In the genomic region with DNA sequence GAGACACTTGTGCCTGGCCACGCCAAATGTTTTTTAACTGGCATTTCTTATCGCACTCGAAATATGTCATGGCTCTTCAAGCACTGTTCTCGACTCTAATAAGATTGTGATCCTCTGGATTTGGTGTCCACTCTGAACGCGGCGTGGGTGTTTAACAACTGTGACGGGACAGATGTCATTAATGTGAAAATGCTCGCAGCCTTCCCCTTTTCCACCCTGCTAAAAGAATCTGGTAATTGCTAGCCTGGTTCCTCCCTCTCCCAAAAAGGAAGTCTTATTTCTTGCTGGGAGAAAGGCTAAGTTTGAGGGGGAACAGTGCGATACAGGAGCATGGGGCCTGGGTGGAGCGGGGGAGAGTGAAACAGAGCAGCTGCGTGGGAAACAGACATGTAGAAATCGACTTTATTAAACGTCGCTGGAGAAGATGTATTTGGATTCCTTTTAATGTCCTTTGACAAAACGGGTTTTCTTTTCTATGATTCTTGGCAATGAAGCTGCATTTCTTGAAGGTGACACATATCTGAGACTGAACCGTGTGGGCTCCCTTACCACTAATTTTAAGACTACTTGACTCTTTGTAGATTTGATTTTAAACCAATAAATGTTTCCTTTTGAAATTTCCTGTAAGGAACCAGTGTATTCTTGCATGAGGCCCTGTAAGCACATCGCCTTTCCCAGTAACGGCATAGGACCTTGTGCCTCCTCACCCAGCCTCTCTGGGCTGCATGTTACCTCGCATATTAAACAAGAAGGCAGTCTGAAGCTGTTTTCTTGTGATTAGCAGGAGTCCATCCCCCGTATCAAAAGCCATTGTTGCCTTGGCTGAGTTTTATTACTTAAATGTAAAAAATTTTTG, we compare ENCODE assay signal across 12 cellular contexts. TPM values are rescaled to one million over a fixed set of nuclear protein-coding genes. Genes with fewer than 3 reads are reported as not detected.
DNase-seq lines count a peak whose midpoint lies in the region; ATAC-seq, FAIRE-seq and TF ChIP-seq lines count a peak whose summit lies in the region.
"Had no signal": no experiment of that assay in that cellular context is flagged by ENCODE, and none has a peak within 500 bp of the region (broad histone marks: within the 10 kb centered on the region; RNA-seq: fewer than 3 reads in every experiment).

No MANE protein-coding gene starts in this region.

- H3K4me3 ChIP-seq in K562 (no peak overlapping the region), heart right ventricle (peak overlapping the region in 9 of 10 donors; percentile 2 to 38 (median 10)), rectal smooth muscle tissue (ENCODE audit: low read length) (no peak overlapping the region)

- intact Hi-C loops in K562 (cut with micrococcal nuclease): no loop called here
- intact Hi-C loops in heart right ventricle (cut with DNase I): loop anchor here in 3 of 10 donors (5.0 kb wide), 2 partner anchors 59 to 64 kb away; no protein-coding TSS in a partner anchor

- no peaks in the 10 kb centered on the region for H3K9me1 ChIP-seq in K562 (ENCODE audit: control insufficient read depth, insufficient read depth, low read length)

- H4K20me1 ChIP-seq in K562 (replicated peaks; ENCODE audit: control insufficient read depth, insufficient read depth, low read length): no peaks in the 10 kb centered on the region

- CTCF ChIA-PET in K562 (lab: Yijun Ruan, JAX; ENCODE audit: low intra/inter-chr PET ratio): no interaction called here

- no peak overlapping the region for H3K27ac ChIP-seq in K562 (ENCODE audit: extremely low read depth, low read depth, low read length)
- peak overlapping the region; percentile 55 to 89 (median 79) for H3K27ac ChIP-seq in heart right ventricle
- H3K27ac ChIP-seq in rectal smooth muscle tissue (ENCODE audit: low read depth, low read length): peak overlapping the region; percentile 76
- H3K27ac ChIP-seq: WERI-Rb-1 had no signal

- TF ChIP-seq CTCF in K562 (IDR thresholded peaks at IDR 0.05 in 2 of 3, conservative IDR thresholded peaks at IDR 0.05 in 1 of 3; ENCODE audit: insufficient read depth in 2 of 3, low read depth in 1 of 3, low read length in 3 of 3): no peak
- TF ChIP-seq CTCF in heart right ventricle (IDR thresholded peaks at IDR 0.05): no peak

- H3K9me3 ChIP-seq in K562 (replicated peaks; ENCODE audit: control insufficient read depth, insufficient read depth, low read depth, low read length) (no peaks in the 10 kb centered on the region), heart right ventricle (no peaks in the 10 kb centered on the region)

- peak; percentile 16 for DNase-seq in COLO829 (ENCODE audit: low spot score)
- no peak for DNase-seq in K562 (ENCODE audit: extremely low read depth in 1 of 4, low spot score in 3 of 4)
- peak in 1 of 2 donors; percentile 25 for DNase-seq in heart right ventricle
- no peak for DNase-seq in cerebellum (ENCODE audit: low spot score)
- DNase-seq: CD4-positive, CD25-positive, alpha-beta regulatory T cell; effector CD4-positive, alpha-beta T cell had no signal

- H3K36me3 ChIP-seq in K562 (ENCODE audit: control insufficient read depth, insufficient read depth, low read length) (no peaks in the 10 kb centered on the region), heart right ventricle (peaks cover 0 to 3% (median 0%) of the 10 kb centered on the region in 9 donors), rectal smooth muscle tissue (ENCODE audit: control insufficient read depth, insufficient read depth, low read length) (no peaks in the 10 kb centered on the region)
- H3K36me3 ChIP-seq: WERI-Rb-1 had no signal

- no peaks in the 10 kb centered on the region for H3K79me2 ChIP-seq in K562 (ENCODE audit: control insufficient read depth, insufficient read depth, low read length)

- POLR2A ChIA-PET in K562 (lab: Yijun Ruan, JAX): no interaction called here

- under 1% methylated on average over 21 of the region's 21 CpGs for WGBS in K562 (ENCODE audit: insufficient coverage, low coverage, missing lambda C conversion rate)
- 38 to 42% methylated on average over 21 of the region's 21 CpGs for WGBS in heart right ventricle, 2 donors

- no peak for FAIRE-seq in K562 (lab: Jason Lieb, UNC)
- FAIRE-seq: HTR-8/SVneo had no signal

- no peak overlapping the region for H2AFZ ChIP-seq in K562 (ENCODE audit: low read depth, low read length)

- H3K4me1 ChIP-seq in K562 (replicated peaks in 1 of 2; ENCODE audit: control insufficient read depth in 2 of 2, insufficient read depth in 2 of 2, low read length in 2 of 2) (no peaks in the 10 kb centered on the region), heart right ventricle (peaks cover 0 to 51% (median 20%) of the 10 kb centered on the region in 9 donors), rectal smooth muscle tissue (ENCODE audit: control insufficient read depth, insufficient read depth, low read length) (peaks cover 18% of the 10 kb centered on the region)

- in situ Hi-C loops in K562 (cut with MboI): no loop called here

- no peak for TF ChIP-seq EP300 in K562 (IDR thresholded peaks at IDR 0.05; ENCODE audit: low read length)

- no peak for TF ChIP-seq RAD21 in K562 (CRISPR knock-in tag; conservative IDR thresholded peaks at IDR 0.05 in 1 of 2, IDR thresholded peaks at IDR 0.05 in 1 of 2)

- H3K9ac ChIP-seq in K562 (ENCODE audit: insufficient read depth in 1 of 2, low read depth in 2 of 2, low read length in 2 of 2) (no peak overlapping the region), rectal smooth muscle tissue (ENCODE audit: low read length) (no peak overlapping the region)

- H3K27me3 ChIP-seq in K562 (ENCODE audit: control insufficient read depth in 2 of 2, insufficient read depth in 2 of 2, low read length in 2 of 2): peaks cover 22 to 29% of the 10 kb centered on the region in 2 experiments; a peak in 3 of 5 replicates
- H3K27me3 ChIP-seq in heart right ventricle: no peaks in the 10 kb centered on the region
- H3K27me3 ChIP-seq in rectal smooth muscle tissue (ENCODE audit: control insufficient read depth, insufficient read depth, low read length): no peaks in the 10 kb centered on the region

- no peak for TF ChIP-seq POLR2A in K562 (conservative IDR thresholded peaks at IDR 0.05)

- no TSS peak for BruUV-seq in K562 (replicated peaks; lab: Mats Ljungman, UMichigan)

- ATAC-seq in K562 (no peak), heart right ventricle (peak; percentile 52 to 73 (median 66)), GM19395 (IDR thresholded peaks at IDR 0.05; ENCODE audit: unreplicated experiment) (no peak), HG02885 (IDR thresholded peaks at IDR 0.05; ENCODE audit: poor library complexity, unreplicated experiment) (no peak), HG03025 (IDR thresholded peaks at IDR 0.05; ENCODE audit: low FRiP score, unreplicated experiment) (no peak)

- no peak overlapping the region for H3K4me2 ChIP-seq in K562 (ENCODE audit: insufficient read depth, low read length)

TF ChIP-seq in K562, 482 proteins besides CTCF, POLR2A, EP300 and RAD21:
- TF ChIP-seq CBX2 (IDR thresholded peaks at IDR 0.05; ENCODE audit: insufficient read depth, low read length, poor library complexity, severe bottlenecking) (peak; percentile 56), HDAC3 (IDR thresholded peaks at IDR 0.05; ENCODE audit: borderline replicate concordance, partially characterized antibody) (no peak), SUPT5H (IDR thresholded peaks at IDR 0.05) (no peak)

RNA-seq across cellular contexts. Expression of gene TBC1D1, which starts 17.8 kb away (rescaled TPM):
- 5.8 and 11.4 TPM in 2 replicates for total RNA-seq in K562 (2011; cell fraction: chromatin; rRNA removed; ENCODE audit: low replicate concordance)
- 3.0 and 4.2 TPM in 2 replicates for total RNA-seq in K562 (2011; cell fraction: nucleolus; rRNA removed)
- total RNA-seq in K562 (2011; cell fraction: nucleoplasm; rRNA removed): 5.2 and 6.4 TPM in 2 replicates
- total RNA-seq in K562 (2014; rRNA removed) (11.7 and 13.7 TPM in 2 replicates), K562 (2014; rRNA removed; fragmentation: Illumina TruSeq; extraction: Trizol) (8.8 and 10.6 TPM in 2 replicates), K562 (2015; rRNA removed; fragmentation: Illumina TruSeq; extraction: Trizol) (7.1 and 7.2 TPM in 2 replicates), K562 (2021) (10.2 and 11.1 TPM in 2 replicates), heart right ventricle (100 to 1,000 TPM in 7 of 10 donors, 10 to 100 TPM in 3; 85.4 to 153 (median 104) TPM), cerebellum (95.9 TPM)
- polyA plus RNA-seq in K562 (2011; rRNA removed) (14.2 and 29.3 TPM in 2 replicates), K562 (2014; fragmentation: Illumina TruSeq; extraction: Trizol) (8.7 and 9.0 TPM in 2 replicates), K562 (2014; fragmentation: Nextera tagmentation; extraction: Ambion mirVana) (1 to 10 TPM in 1 of 2 experiments, under 1 TPM in 1; 0.59 to 1.1 TPM), K562 (2014; rRNA removed) (11.4 and 12.0 TPM in 2 replicates), heart right ventricle (100 to 1,000 TPM; 109 to 119 TPM)
- polyA plus RNA-seq in K562 (2011; cell fraction: cytosol; rRNA removed): 14.8 and 29.8 TPM in 2 replicates
- 8.4 and 17.4 TPM in 2 replicates for polyA plus RNA-seq in K562 (2011; cell fraction: nucleus; rRNA removed)
- polyA plus RNA-seq in K562 (2012): 8.0 and 9.7 TPM in 2 replicates
- polyA minus RNA-seq in K562 (2011; rRNA and poly(A)+ RNA removed): 20.7 and 34.1 TPM in 2 replicates
- 16.0 and 26.5 TPM in 2 replicates for polyA minus RNA-seq in K562 (2011; cell fraction: cytosol; rRNA and poly(A)+ RNA removed)
- polyA minus RNA-seq in K562 (2011; cell fraction: nucleus; rRNA and poly(A)+ RNA removed): 7.3 and 19.0 TPM in 2 replicates

RNA-seq across cellular contexts. Expression of gene PTTG2, which starts 51.5 kb away (rescaled TPM):
- total RNA-seq in K562 (2011; cell fraction: chromatin; rRNA removed; ENCODE audit: low replicate concordance): not detected in 2 replicates
- not detected in 2 replicates for total RNA-seq in K562 (2011; cell fraction: nucleolus; rRNA removed)
- total RNA-seq in K562 (2011; cell fraction: nucleoplasm; rRNA removed): not detected in 2 replicates
- not detected in 2 replicates for total RNA-seq in K562 (2014; rRNA removed)
- not detected in 2 replicates for total RNA-seq in K562 (2014; rRNA removed; fragmentation: Illumina TruSeq; extraction: Trizol)
- not detected in 2 replicates for total RNA-seq in K562 (2015; rRNA removed; fragmentation: Illumina TruSeq; extraction: Trizol)
- not detected in 2 replicates for total RNA-seq in K562 (2021)
- not detected in 2 replicates for polyA plus RNA-seq in K562 (2011; rRNA removed)
- polyA plus RNA-seq in K562 (2011; cell fraction: cytosol; rRNA removed): not detected in 2 replicates
- not detected in 2 replicates for polyA plus RNA-seq in K562 (2011; cell fraction: nucleus; rRNA removed)
- not detected in 2 replicates for polyA plus RNA-seq in K562 (2012)
- polyA plus RNA-seq in K562 (2014; fragmentation: Illumina TruSeq; extraction: Trizol): not detected in 2 replicates
- polyA plus RNA-seq in K562 (2014; fragmentation: Nextera tagmentation; extraction: Ambion mirVana): not detected
- polyA plus RNA-seq in K562 (2014; rRNA removed): not detected in 2 replicates
- polyA minus RNA-seq in K562 (2011; rRNA and poly(A)+ RNA removed): not detected in 2 replicates
- polyA minus RNA-seq in K562 (2011; cell fraction: cytosol; rRNA and poly(A)+ RNA removed): not detected in 2 replicates
- polyA minus RNA-seq in K562 (2011; cell fraction: nucleus; rRNA and poly(A)+ RNA removed): not detected in 2 replicates
- total RNA-seq in heart right ventricle: 1 to 10 TPM in 1 of 10 donors, under 1 TPM in 7, not detected in 2; 0.55 to 1.0 (median 0.87) TPM
- polyA plus RNA-seq in heart right ventricle: 1 to 10 TPM; 1.2 to 1.6 TPM
- 1.00 TPM for total RNA-seq in cerebellum
- polyA plus RNA-seq: CD4-positive, CD25-positive, alpha-beta regulatory T cell had no signal

Comparison
In these comparisons a context has a peak if more than half of its experiments do, and no peak if none do; other contexts are left out.
1. ATAC-seq: peak in heart right ventricle (8 of 8); none in K562 (single experiment), GM19395 (single experiment), HG02885 (single experiment) and HG03025 (single experiment).
2. H3K4me3 ChIP-seq: peak in heart right ventricle (9 of 10); none in K562 (single experiment) and rectal smooth muscle tissue (single experiment).